28 cellular contexts compared by ENCODE assay signal in the genomic region with DNA sequence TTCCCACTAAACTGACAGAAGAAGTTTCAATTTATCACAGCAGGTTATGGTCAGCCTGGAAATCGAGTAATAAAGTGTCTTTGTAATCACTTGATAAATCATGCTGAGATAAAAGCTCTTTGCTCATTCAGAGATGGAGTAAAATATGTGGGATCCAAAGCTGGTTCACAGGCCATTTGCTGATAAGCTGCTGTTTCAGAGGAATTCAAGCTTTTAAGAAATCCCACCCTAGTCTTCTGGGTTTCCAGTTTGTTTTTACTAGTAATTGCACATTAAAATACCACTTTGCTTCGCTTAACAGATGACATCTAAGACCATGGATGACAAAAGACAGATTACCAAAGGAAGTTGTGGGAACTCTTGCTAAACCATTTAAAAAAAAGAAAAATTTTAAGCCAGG. TPM values are rescaled to one million over a fixed set of nuclear protein-coding genes. Genes with fewer than 3 reads are reported as not detected.
DNase-seq lines count a peak whose midpoint lies in the region; TF ChIP-seq lines count a peak whose summit lies in the region.
"Had no signal": no experiment of that assay in that cellular context is flagged by ENCODE, and none has a peak within 500 bp of the region (broad histone marks: within the 10 kb centered on the region; RNA-seq: fewer than 3 reads in every experiment).

No MANE protein-coding gene starts in this region.

- H3K4me3 Mint-ChIP-seq in mesothelial cell of epicardium, result no peak overlapping the region
- H3K4me3 Mint-ChIP-seq: activated CD8-positive, alpha-beta T cell treated with anti-CD3 and anti-CD28 coated beads for 36 hours; activated naive CD4-positive, alpha-beta T cell treated with anti-CD3 and anti-CD28 coated beads, Interleukin-2, amount 10 ng/mL, durations not matched to agents 7 days and 5 days; activated T-helper 17 cell treated with anti-CD3 and anti-CD28 coated beads, Interleukin-2, amount 50 U/mL, for 72 hours; naive thymus-derived CD4-positive, alpha-beta T cell; T-helper 1 cell treated with Interleukin-12 subunit alpha and Interleukin-12 subunit beta and Interleukin-4 antibody, amounts not matched to agents 30 μg/mL and 1 μg/mL, for 36 hours had no signal

- H3K4me1 ChIP-seq in HEK293 (ENCODE audit: control insufficient read depth, insufficient read depth, low read length), result no peaks in the 10 kb centered on the region
- H3K4me1 ChIP-seq: adrenal gland, left ventricle myocardium inferior, sigmoid colon, SJSA1, thyroid gland had no signal

- H3K4me1 Mint-ChIP-seq in mesothelial cell of epicardium, result peaks cover 21% of the 10 kb centered on the region

- DNase-seq in NCI-H226 (peak; percentile 68), astrocyte of the spinal cord (ENCODE audit: low read depth, low spot score) (peak; percentile 39), mesothelial cell of epicardium (ENCODE audit: low spot score in 2 of 2, unreplicated experiment in 2 of 2) (no peak), HuH-7.5 (ENCODE audit: low spot score) (no peak), T-helper 2 cell (no peak), middle frontal gyrus (ENCODE audit: extremely low spot score, low spot score) (no peak)
- DNase-seq: activated CD8-positive, alpha-beta T cell treated with anti-CD3 and anti-CD28 coated beads for 36 hours; activated naive CD4-positive, alpha-beta T cell treated with anti-CD3 and anti-CD28 coated beads, Interleukin-2, amount 10 ng/mL, durations not matched to agents 7 days and 5 days; adrenal gland; DMS 273 treated with DMSO at 0.1 percent for 48 hours; effector CD4-positive, alpha-beta T cell; islet precursor cell; KG1; left ventricle myocardium inferior; MG63; midbrain; naive thymus-derived CD4-positive, alpha-beta T cell; NCI-H1417 treated with DMSO at 0.1 percent for 48 hours; NCI-H510A; sigmoid colon; stimulated activated CD4-positive, alpha-beta T cell treated with anti-CD3 and anti-CD28 coated beads, Interleukin-4, amount 100 ng/mL, for 24 hours; thyroid gland had no signal

- H3K27ac Mint-ChIP-seq in mesothelial cell of epicardium, result peak overlapping the region; percentile 74
- H3K27ac Mint-ChIP-seq: activated CD8-positive, alpha-beta T cell treated with anti-CD3 and anti-CD28 coated beads for 36 hours; activated naive CD4-positive, alpha-beta T cell treated with anti-CD3 and anti-CD28 coated beads, Interleukin-2, amount 10 ng/mL, durations not matched to agents 7 days and 5 days; activated T-helper 17 cell treated with anti-CD3 and anti-CD28 coated beads, Interleukin-2, amount 50 U/mL, for 72 hours; naive thymus-derived CD4-positive, alpha-beta T cell; T-helper 1 cell treated with Interleukin-12 subunit alpha and Interleukin-12 subunit beta and Interleukin-4 antibody, amounts not matched to agents 30 μg/mL and 1 μg/mL, for 36 hours had no signal

- H3K36me3 ChIP-seq in HEK293 (ENCODE audit: control insufficient read depth in 2 of 2, insufficient read depth in 1 of 2, low read length in 2 of 2), result no peaks in the 10 kb centered on the region
- H3K36me3 ChIP-seq: adrenal gland, MG63, sigmoid colon, SJSA1, thyroid gland had no signal

- H3K36me3 Mint-ChIP-seq in mesothelial cell of epicardium, result peaks cover 8% of the 10 kb centered on the region

- no peaks in the 10 kb centered on the region for H3K9me3 ChIP-seq in HEK293 (ENCODE audit: control insufficient read depth, insufficient read depth, low read depth, low read length)
- H3K9me3 ChIP-seq: adrenal gland, MG63, thyroid gland had no signal

- CTCF ChIA-PET in HEK293 (lab: Yijun Ruan, JAX), result interaction anchor here (0.6 kb wide), 1 partner anchor 866 kb away, joined by 4 read pairs; no protein-coding TSS in a partner anchor

- H3K9me3 Mint-ChIP-seq in mesothelial cell of epicardium, result peaks cover 16% of the 10 kb centered on the region

- H3K4me3 ChIP-seq in HEK293 (ENCODE audit: low read depth, low read length), result no peak overlapping the region
- no peak overlapping the region for H3K4me3 ChIP-seq in astrocyte of the spinal cord (ENCODE audit: low read depth, low read length)
- H3K4me3 ChIP-seq: adrenal gland, GM12878, left ventricle myocardium inferior, MG63, sigmoid colon, SJSA1, thyroid gland had no signal

- in situ Hi-C loops in astrocyte of the spinal cord (cut with HindIII; ENCODE audit: low sequenced_read_pairs), result no loop called here

- POLR2A ChIA-PET in HEK293 (lab: Yijun Ruan, JAX), result interaction anchor here (0.8 kb wide), 1 partner anchor 37 kb away, joined by 7 read pairs; a partner anchor contains a TSS

- peaks cover 16% of the 10 kb centered on the region for H3K27me3 Mint-ChIP-seq in mesothelial cell of epicardium (ENCODE audit: low read depth)
- H3K27me3 Mint-ChIP-seq: activated T-helper 17 cell treated with anti-CD3 and anti-CD28 coated beads, Interleukin-2, amount 50 U/mL, for 72 hours had no signal

- TF ChIP-seq CTCF in HEK293 (tag by site-specific recombination; IDR thresholded peaks at IDR 0.05), result no peak
- no peak for TF ChIP-seq CTCF in astrocyte of the spinal cord (IDR thresholded peaks at IDR 0.05; ENCODE audit: low read depth, low read length)
- no peak for TF ChIP-seq CTCF in mesothelial cell of epicardium (IDR thresholded peaks at IDR 0.05; ENCODE audit: unreplicated experiment)

- H3K27ac ChIP-seq in HEK293 (ENCODE audit: extremely low read depth, low read depth, low read length), result no peak overlapping the region
- H3K27ac ChIP-seq: adrenal gland, left ventricle myocardium inferior, RWPE1, sigmoid colon, SJSA1, thyroid gland had no signal

TF ChIP-seq in HEK293, 187 proteins besides CTCF, POLR2A, EP300 and RAD21:
- TF ChIP-seq ZNF48 (tag by site-specific recombination; IDR thresholded peaks at IDR 0.05) (no peak), FEZF1 (tag by site-specific recombination; IDR thresholded peaks at IDR 0.05) (peak; percentile 40; the same call in 1 of the 2 replicates), TCF7L2 (IDR thresholded peaks at IDR 0.05; ENCODE audit: borderline replicate concordance, low read depth, low read length) (peak; percentile 97)

RNA-seq across cellular contexts. Expression of a gene that starts 37.4 kb away (rescaled TPM):
- 136 to 138 TPM (median 138 TPM) in 3 replicates for total RNA-seq in mesothelial cell of epicardium

Comparison
In these comparisons a context has a peak if more than half of its experiments do, and no peak if none do; other contexts are left out.
1. DNase-seq: peak in NCI-H226 (single experiment) and astrocyte of the spinal cord (single experiment); none in mesothelial cell of epicardium (0 of 2), HuH-7.5 (single experiment), T-helper 2 cell (0 of 5) and middle frontal gyrus (single experiment).